Comparison of ENCODE assay signal across 14 cellular contexts in genomic region chr2:19819097-19820065, GRCh38.
A peak's percentile ranks its signal among the peaks of the same experiment; 100 is the strongest.
DNase-seq lines count a peak whose midpoint lies in the region; ATAC-seq and TF ChIP-seq lines count a peak whose summit lies in the region.
"Had no signal": no experiment of that assay in that cellular context is flagged by ENCODE, and none has a peak within 500 bp of the region (broad histone marks: within the 10 kb centered on the region; RNA-seq: fewer than 3 reads in every experiment).

No MANE protein-coding gene starts in this region.

- TF ChIP-seq EP300 in esophagus muscularis mucosa (IDR thresholded peaks at IDR 0.05) (no peak), upper lobe of left lung (IDR thresholded peaks at IDR 0.05) (no peak)

- TF ChIP-seq POLR2A in esophagus muscularis mucosa (IDR thresholded peaks at IDR 0.05; ENCODE audit: low read depth), result no peak
- no peak for TF ChIP-seq POLR2A in upper lobe of left lung (IDR thresholded peaks at IDR 0.05)

- intact Hi-C loops in esophagus muscularis mucosa (cut with DNase I), result no loop called here
- intact Hi-C loops in Calu3 (cut with micrococcal nuclease; ENCODE audit: unreplicated experiment), result no loop called here

- H3K4me3 Mint-ChIP-seq in nephron (no peak overlapping the region), Calu3 (ENCODE audit: low read depth, unreplicated experiment) (no peak overlapping the region)
- H3K4me3 Mint-ChIP-seq: activated B cell treated with CpG ODN at 0.5 μM for 24 hours; effector memory CD8-positive, alpha-beta T cell had no signal

- CTCF ChIA-PET in Calu3 (lab: Charles Lee), result no interaction called here

- H3K4me1 Mint-ChIP-seq in nephron (peaks cover 13% of the 10 kb centered on the region), Calu3 (ENCODE audit: low read depth, unreplicated experiment) (no peaks in the 10 kb centered on the region)
- H3K4me1 Mint-ChIP-seq: activated B cell treated with CpG ODN at 0.5 μM for 24 hours had no signal

- H3K4me1 ChIP-seq in esophagus muscularis mucosa (peaks cover 7 to 19% (median 13%) of the 10 kb centered on the region in 4 donors), upper lobe of left lung (no peaks in the 10 kb centered on the region)

- H3K27me3 Mint-ChIP-seq in nephron (ENCODE audit: low read depth) (no peaks in the 10 kb centered on the region), Calu3 (ENCODE audit: unreplicated experiment) (peaks cover 15% of the 10 kb centered on the region)

- H3K9me3 ChIP-seq in esophagus muscularis mucosa, result no peaks in the 10 kb centered on the region
- no peaks in the 10 kb centered on the region for H3K9me3 ChIP-seq in upper lobe of left lung

- H3K4me3 ChIP-seq in esophagus muscularis mucosa, result no peak overlapping the region
- H3K4me3 ChIP-seq in upper lobe of left lung, result no peak overlapping the region

- no peaks in the 10 kb centered on the region for H3K27me3 ChIP-seq in esophagus muscularis mucosa
- no peaks in the 10 kb centered on the region for H3K27me3 ChIP-seq in upper lobe of left lung

- H3K9me3 Mint-ChIP-seq in nephron, result no peaks in the 10 kb centered on the region
- H3K9me3 Mint-ChIP-seq in Calu3 (ENCODE audit: low read depth, unreplicated experiment), result no peaks in the 10 kb centered on the region
- H3K9me3 Mint-ChIP-seq: activated B cell treated with CpG ODN at 0.5 μM for 24 hours; effector memory CD8-positive, alpha-beta T cell had no signal

- H3K27ac Mint-ChIP-seq in nephron, result peak overlapping the region in 2 of 3 experiments; percentile 13 to 35
- no peak overlapping the region for H3K27ac Mint-ChIP-seq in Calu3 (ENCODE audit: unreplicated experiment)
- H3K27ac Mint-ChIP-seq: activated B cell treated with CpG ODN at 0.5 μM for 24 hours; effector memory CD8-positive, alpha-beta T cell had no signal

- WGBS in esophagus muscularis mucosa, result 80% methylated on average over 6 of the region's 8 CpGs
- WGBS in upper lobe of left lung, 2 donors, result 85 to 86% methylated on average over 8 of the region's 8 CpGs

- no TSS peak for BruUV-seq in Calu3 (replicated peaks; lab: Mats Ljungman, UMichigan)

- no peak overlapping the region for H3K27ac ChIP-seq in esophagus muscularis mucosa (replicated peaks in 1 of 4)
- no peak overlapping the region for H3K27ac ChIP-seq in upper lobe of left lung

- DNase-seq in ELF-1 (ENCODE audit: low read depth, low spot score) (peak; percentile 40), RKO (ENCODE audit: low spot score) (peak; percentile 38), esophagus muscularis mucosa (ENCODE audit: extremely low spot score) (peak; percentile 86), Calu3 (no peak), upper lobe of left lung (no peak), NCI-H187 (lab: John Stamatoyannopoulos, UW) (no peak)
- no peak for DNase-seq in stimulated activated CD4-positive, alpha-beta T cell treated with anti-CD3 and anti-CD28 coated beads, Interleukin-4, amount 100 ng/mL, for 4 hours
- DNase-seq: activated B cell treated with CpG ODN at 0.5 μM for 24 hours; activated gamma-delta T cell; effector memory CD8-positive, alpha-beta T cell; NCI-H2029; nucleus accumbens; stimulated activated CD4-positive, alpha-beta T cell treated with anti-CD3 and anti-CD28 coated beads, Interleukin-1b, Interleukin-23, amount 100 ng/mL, for 48 hours had no signal

- H3K36me3 Mint-ChIP-seq in nephron (ENCODE audit: low read depth), result no peaks in the 10 kb centered on the region
- H3K36me3 Mint-ChIP-seq in Calu3 (ENCODE audit: insufficient read depth, unreplicated experiment), result no peaks in the 10 kb centered on the region

- no peak for ATAC-seq in upper lobe of left lung (ENCODE audit: low FRiP score in 2 of 2)
- ATAC-seq: effector memory CD8-positive, alpha-beta T cell had no signal

- H3K36me3 ChIP-seq in esophagus muscularis mucosa (no peaks in the 10 kb centered on the region), upper lobe of left lung (no peaks in the 10 kb centered on the region)

- TF ChIP-seq CTCF in esophagus muscularis mucosa (IDR thresholded peaks at IDR 0.05), result no peak
- no peak for TF ChIP-seq CTCF in nephron (IDR thresholded peaks at IDR 0.05; ENCODE audit: unreplicated experiment in 3 of 3)
- TF ChIP-seq CTCF in Calu3 (IDR thresholded peaks at IDR 0.05; ENCODE audit: unreplicated experiment), result no peak
- TF ChIP-seq CTCF in upper lobe of left lung (IDR thresholded peaks at IDR 0.05), result no peak

Comparison
In these comparisons a context has a peak if more than half of its experiments do, and no peak if none do; other contexts are left out.
1. DNase-seq: peak in ELF-1 (single experiment), RKO (single experiment) and esophagus muscularis mucosa (single experiment); none in Calu3 (single experiment), upper lobe of left lung (0 of 2), NCI-H187 (0 of 2) and stimulated activated CD4-positive, alpha-beta T cell treated with anti-CD3 and anti-CD28 coated beads, Interleukin-4, amount 100 ng/mL, for 4 hours (0 of 2).